Comparison of ENCODE assay signal across 1 cellular context in genomic region chr5:115321309-115321708, GRCh38.
TF ChIP-seq lines count a peak whose summit lies in the region.

No MANE protein-coding gene starts in this region.

TF ChIP-seq in K562, 482 proteins besides CTCF, POLR2A, EP300 and RAD21:
- TF ChIP-seq NFIX (CRISPR knock-in tag; IDR thresholded peaks at IDR 0.05; ENCODE audit: low read depth): no peak
- no peak for TF ChIP-seq NFE2L1 (tag; IDR thresholded peaks at IDR 0.05; ENCODE audit: borderline replicate concordance, low read depth)
- no peak for TF ChIP-seq ZNF511 (CRISPR knock-in tag; IDR thresholded peaks at IDR 0.05)
- no peak for TF ChIP-seq ELK1 (CRISPR knock-in tag; IDR thresholded peaks at IDR 0.05)
- TF ChIP-seq ZNF431 (CRISPR knock-in tag; IDR thresholded peaks at IDR 0.05): no peak
- no peak for TF ChIP-seq GTF3C2 (IDR thresholded peaks at IDR 0.05; ENCODE audit: borderline replicate concordance, extremely low read depth, insufficient read length)
- peak; percentile 76 for TF ChIP-seq FOSL1 (tag; conservative IDR thresholded peaks at IDR 0.05)
